Comparison of ENCODE assay signal across 8 cellular contexts in genomic region chr13:20136781-20137703, GRCh38. TPM values are rescaled to one million over a fixed set of nuclear protein-coding genes. Genes with fewer than 3 reads are reported as not detected.
DNase-seq lines count a peak whose midpoint lies in the region; ATAC-seq and TF ChIP-seq lines count a peak whose summit lies in the region.

No MANE protein-coding gene starts in this region.

- DNase-seq in Calu3: peak; percentile 71
- DNase-seq in activated naive CD4-positive, alpha-beta T cell treated with anti-CD3 and anti-CD28 coated beads for 36 hours: peak; percentile 61
- peak in 2 of 3 donors; percentile 61 to 66 for DNase-seq in right lobe of liver
- DNase-seq in medulla oblongata (ENCODE audit: extremely low spot score): no peak
- no peak for DNase-seq in NCI-H1105 (lab: John Stamatoyannopoulos, UW)
- no peak for DNase-seq in suprapubic skin (ENCODE audit: low spot score in 2 of 2)

- peak overlapping the region; percentile 46 for H3K4me3 ChIP-seq in HUES48 (ENCODE audit: low read depth, low read length)
- no peak overlapping the region for H3K4me3 ChIP-seq in right lobe of liver
- no peak overlapping the region for H3K4me3 ChIP-seq in suprapubic skin

- CTCF ChIA-PET in Calu3 (lab: Charles Lee): interaction anchor here (0.7 kb wide), 1 partner anchor 111 kb away, joined by 3 read pairs; no protein-coding TSS in a partner anchor
- CTCF ChIA-PET in activated naive CD4-positive, alpha-beta T cell treated with anti-CD3 and anti-CD28 coated beads for 36 hours (lab: Charles Lee): interaction anchor here (0.6 to 1.5 kb wide), 4 partner anchors 9 to 204 kb away, joined by 3 to 5 read pairs (median 4); no protein-coding TSS in a partner anchor

- TF ChIP-seq CTCF in Calu3 (IDR thresholded peaks at IDR 0.05; ENCODE audit: unreplicated experiment) (no peak), right lobe of liver (IDR thresholded peaks at IDR 0.05) (peak in 3 of 4 donors; percentile 51 to 55 (median 52)), suprapubic skin (IDR thresholded peaks at IDR 0.05) (no peak)

- peaks cover 22% of the 10 kb centered on the region for H3K27me3 ChIP-seq in HUES48 (ENCODE audit: control insufficient read depth, insufficient read depth, low read length)
- H3K27me3 ChIP-seq in right lobe of liver: peaks cover 0 to 3% of the 10 kb centered on the region in 2 donors
- peaks cover 70% of the 10 kb centered on the region for H3K27me3 ChIP-seq in suprapubic skin

- no peaks in the 10 kb centered on the region for H3K27me3 Mint-ChIP-seq in Calu3 (ENCODE audit: unreplicated experiment)
- peaks cover 41% of the 10 kb centered on the region for H3K27me3 Mint-ChIP-seq in activated naive CD4-positive, alpha-beta T cell treated with anti-CD3 and anti-CD28 coated beads for 36 hours (ENCODE audit: low read depth)

- no peaks in the 10 kb centered on the region for H3K4me1 Mint-ChIP-seq in Calu3 (ENCODE audit: low read depth, unreplicated experiment)
- peaks cover 3% of the 10 kb centered on the region for H3K4me1 Mint-ChIP-seq in activated naive CD4-positive, alpha-beta T cell treated with anti-CD3 and anti-CD28 coated beads for 36 hours (ENCODE audit: low read depth)

- intact Hi-C loops in Calu3 (cut with micrococcal nuclease; ENCODE audit: unreplicated experiment): no loop called here
- intact Hi-C loops in activated naive CD4-positive, alpha-beta T cell treated with anti-CD3 and anti-CD28 coated beads for 36 hours (cut with micrococcal nuclease): loop anchor here (1.0 kb wide), 1 partner anchor 26 kb away; no protein-coding TSS in a partner anchor
- intact Hi-C loops in right lobe of liver (cut with DNase I): no loop called here

- H3K27ac ChIP-seq in HUES48 (ENCODE audit: low read depth, low read length) (no peak overlapping the region), right lobe of liver (no peak overlapping the region), suprapubic skin (no peak overlapping the region)

- BruUV-seq in Calu3 (replicated peaks; lab: Mats Ljungman, UMichigan): no TSS peak

- ATAC-seq in right lobe of liver (peak; percentile 92 to 96 (median 94)), HG02973 (IDR thresholded peaks at IDR 0.05; ENCODE audit: unreplicated experiment) (no peak)

- no peaks in the 10 kb centered on the region for H3K36me3 ChIP-seq in HUES48 (ENCODE audit: control insufficient read depth, insufficient read depth, low read length)
- no peaks in the 10 kb centered on the region for H3K36me3 ChIP-seq in right lobe of liver
- no peaks in the 10 kb centered on the region for H3K36me3 ChIP-seq in suprapubic skin

- H3K36me3 Mint-ChIP-seq in Calu3 (ENCODE audit: insufficient read depth, unreplicated experiment): no peaks in the 10 kb centered on the region
- no peaks in the 10 kb centered on the region for H3K36me3 Mint-ChIP-seq in activated naive CD4-positive, alpha-beta T cell treated with anti-CD3 and anti-CD28 coated beads for 36 hours (ENCODE audit: low read depth)

- TF ChIP-seq POLR2A in right lobe of liver (IDR thresholded peaks at IDR 0.05) (no peak), suprapubic skin (IDR thresholded peaks at IDR 0.05) (no peak)

- H3K9me3 ChIP-seq in HUES48 (ENCODE audit: control insufficient read depth, insufficient read depth, low read length) (no peaks in the 10 kb centered on the region), right lobe of liver (no peaks in the 10 kb centered on the region), suprapubic skin (no peaks in the 10 kb centered on the region)

- TF ChIP-seq EP300 in suprapubic skin (IDR thresholded peaks at IDR 0.05): no peak

- H3K4me3 Mint-ChIP-seq in Calu3 (ENCODE audit: low read depth, unreplicated experiment): no peak overlapping the region
- no peak overlapping the region for H3K4me3 Mint-ChIP-seq in activated naive CD4-positive, alpha-beta T cell treated with anti-CD3 and anti-CD28 coated beads for 36 hours

- no peak overlapping the region for H3K9ac ChIP-seq in HUES48 (ENCODE audit: low read depth, low read length)

- H3K27ac Mint-ChIP-seq in Calu3 (ENCODE audit: unreplicated experiment): no peak overlapping the region
- H3K27ac Mint-ChIP-seq in activated naive CD4-positive, alpha-beta T cell treated with anti-CD3 and anti-CD28 coated beads for 36 hours: no peak overlapping the region

- WGBS in right lobe of liver (ENCODE audit: insufficient coverage, low coverage, low lambda C conversion rate, missing lambda C conversion rate): 37% methylated on average over 41 of the region's 56 CpGs
- 14% methylated on average over 44 of the region's 56 CpGs for WGBS in suprapubic skin

- H3K4me1 ChIP-seq in HUES48 (ENCODE audit: control insufficient read depth, insufficient read depth, low read length): no peaks in the 10 kb centered on the region
- peaks cover 0 to 6% (median 0%) of the 10 kb centered on the region in 4 donors for H3K4me1 ChIP-seq in right lobe of liver
- peaks cover 12% of the 10 kb centered on the region for H3K4me1 ChIP-seq in suprapubic skin

- H3K9me3 Mint-ChIP-seq in Calu3 (ENCODE audit: low read depth, unreplicated experiment): no peaks in the 10 kb centered on the region
- H3K9me3 Mint-ChIP-seq in activated naive CD4-positive, alpha-beta T cell treated with anti-CD3 and anti-CD28 coated beads for 36 hours: no peaks in the 10 kb centered on the region

RNA-seq across cellular contexts. Expression of gene GJA3, which starts 23.8 kb away (rescaled TPM):
- total RNA-seq in Calu3 (2022): 3.9 and 4.3 TPM in 2 replicates
- total RNA-seq in activated naive CD4-positive, alpha-beta T cell treated with anti-CD3 and anti-CD28 coated beads for 36 hours: under 1 TPM; 0.05 to 0.10 TPM
- under 1 TPM in 1 of 6 experiments, not detected in 5; 0.11 TPM for total RNA-seq in right lobe of liver
- total RNA-seq in suprapubic skin: under 1 TPM in 3 of 4 donors, not detected in 1; 0.25 to 0.94 (median 0.30) TPM

RNA-seq across cellular contexts. Expression of gene GJB2, which starts 55.7 kb away (rescaled TPM):
- total RNA-seq in Calu3 (2022): 3.9 and 4.6 TPM in 2 replicates
- under 1 TPM; 0.72 to 0.89 TPM for total RNA-seq in activated naive CD4-positive, alpha-beta T cell treated with anti-CD3 and anti-CD28 coated beads for 36 hours
- 10 to 100 TPM; 21.8 to 40.0 (median 30.0) TPM for total RNA-seq in right lobe of liver
- 100 to 1,000 TPM in 1 of 4 donors, 10 to 100 TPM in 3; 32.8 to 129 (median 77.5) TPM for total RNA-seq in suprapubic skin

Comparison
In these comparisons a context has a peak if more than half of its experiments do, and no peak if none do; other contexts are left out.
1. DNase-seq: peak in Calu3 (single experiment), activated naive CD4-positive, alpha-beta T cell treated with anti-CD3 and anti-CD28 coated beads for 36 hours (single experiment) and right lobe of liver (2 of 3); none in medulla oblongata (single experiment), NCI-H1105 (single experiment) and suprapubic skin (0 of 2).
2. CTCF ChIP-seq: peak in right lobe of liver (3 of 4); none in Calu3 (single experiment) and suprapubic skin (0 of 2).